In genomic region chr3:49769516-49769915, GRCh38 we compare ENCODE assay signal across 20 cellular contexts. TPM values are rescaled to one million over a fixed set of nuclear protein-coding genes. Genes with fewer than 3 reads are reported as not detected.
"Had no signal": no experiment of that assay in that cellular context is flagged by ENCODE, and none has a peak within 500 bp of the region (broad histone marks: within the 10 kb centered on the region; RNA-seq: fewer than 3 reads in every experiment).

No MANE protein-coding gene starts in this region.

- H3K27me3 Mint-ChIP-seq: brain; naive thymus-derived CD8-positive, alpha-beta T cell; stimulated activated memory B cell treated with anti-CD40 and anti-IgM and Interleukin-4, amounts not matched to agents 10 μg/mL and 1 μg/mL and 100 μg/mL, for 72 hours had no signal

- H3K27me3 ChIP-seq: right atrium auricular region, upper lobe of left lung had no signal

- H3K4me3 ChIP-seq: lung, mucosa of descending colon, right atrium auricular region, upper lobe of left lung had no signal

- H3K4me3 Mint-ChIP-seq: activated naive CD4-positive, alpha-beta T cell treated with anti-CD3 and anti-CD28 coated beads for 36 hours; activated T-helper 1 cell treated with anti-CD3 and anti-CD28 coated beads, Interleukin-12 subunit alpha, Interleukin-12 subunit beta, Interleukin-2, Interleukin-4 antibody, amounts not matched to agents 30 ng/mL and 10 ng/mL and 1 ng/mL, durations not matched to agents 14 hours and 24 hours and 36 hours; brain; endodermal cell; naive thymus-derived CD8-positive, alpha-beta T cell; stimulated activated memory B cell treated with anti-CD40 and anti-IgM and Interleukin-4, amounts not matched to agents 10 μg/mL and 1 μg/mL and 100 μg/mL, for 72 hours had no signal

- DNase-seq: activated CD4-positive, alpha-beta T cell treated with anti-CD3 and anti-CD28 coated beads, Interleukin-2, amount 50 U/mL, for 48 hours; activated CD8-positive, alpha-beta memory T cell treated with anti-CD3 and anti-CD28 coated beads, Interleukin-2, amount 50 U/mL, for 4 hours; activated naive CD4-positive, alpha-beta T cell treated with anti-CD3 and anti-CD28 coated beads for 36 hours; amygdala; cerebellar nuclear complex; endodermal cell; erythroblast; head of caudate nucleus; left cardiac atrium; mucosa of descending colon; naive thymus-derived CD8-positive, alpha-beta T cell; nucleus accumbens; T-helper 2 cell; upper lobe of left lung had no signal

- H3K9me3 Mint-ChIP-seq: activated naive CD4-positive, alpha-beta T cell treated with anti-CD3 and anti-CD28 coated beads for 36 hours; activated T-helper 1 cell treated with anti-CD3 and anti-CD28 coated beads, Interleukin-12 subunit alpha, Interleukin-12 subunit beta, Interleukin-2, Interleukin-4 antibody, amounts not matched to agents 30 ng/mL and 10 ng/mL and 1 ng/mL, durations not matched to agents 14 hours and 24 hours and 36 hours; endodermal cell; naive thymus-derived CD8-positive, alpha-beta T cell; stimulated activated memory B cell treated with anti-CD40 and anti-IgM and Interleukin-4, amounts not matched to agents 10 μg/mL and 1 μg/mL and 100 μg/mL, for 72 hours had no signal

- H3K4me1 Mint-ChIP-seq: endodermal cell had no signal

- H3K27ac Mint-ChIP-seq: activated naive CD4-positive, alpha-beta T cell treated with anti-CD3 and anti-CD28 coated beads for 36 hours; activated T-helper 1 cell treated with anti-CD3 and anti-CD28 coated beads, Interleukin-12 subunit alpha, Interleukin-12 subunit beta, Interleukin-2, Interleukin-4 antibody, amounts not matched to agents 30 ng/mL and 10 ng/mL and 1 ng/mL, durations not matched to agents 14 hours and 24 hours and 36 hours; endodermal cell; stimulated activated memory B cell treated with anti-CD40 and anti-IgM and Interleukin-4, amounts not matched to agents 10 μg/mL and 1 μg/mL and 100 μg/mL, for 72 hours had no signal

- ATAC-seq: left cardiac atrium; mucosa of descending colon; naive thymus-derived CD8-positive, alpha-beta T cell; stimulated activated memory B cell treated with anti-CD40 and anti-IgM and Interleukin-4, amounts not matched to agents 10 μg/mL and 1 μg/mL and 100 μg/mL, for 72 hours had no signal

- H3K9me3 ChIP-seq: mucosa of descending colon, right atrium auricular region, upper lobe of left lung had no signal

- H3K27ac ChIP-seq: right atrium auricular region, upper lobe of left lung had no signal

- H3K36me3 ChIP-seq: right atrium auricular region, upper lobe of left lung had no signal

- H3K4me1 ChIP-seq: right atrium auricular region had no signal

RNA-seq across cellular contexts. Expression of gene CDHR4, which starts 30.2 kb away (rescaled TPM):
- total RNA-seq: activated naive CD4-positive, alpha-beta T cell treated with anti-CD3 and anti-CD28 coated beads for 36 hours; activated T-helper 1 cell treated with anti-CD3 and anti-CD28 coated beads, Interleukin-12 subunit alpha, Interleukin-12 subunit beta, Interleukin-2, Interleukin-4 antibody, amounts not matched to agents 30 ng/mL and 10 ng/mL and 1 ng/mL, durations not matched to agents 14 hours and 24 hours and 36 hours; dermis microvascular lymphatic vessel endothelial cell; endodermal cell; naive thymus-derived CD8-positive, alpha-beta T cell had no signal
- polyA plus RNA-seq: naive thymus-derived CD8-positive, alpha-beta T cell had no signal

RNA-seq across cellular contexts. Expression of gene INKA1, which starts 33.5 kb away (rescaled TPM):
- total RNA-seq: endodermal cell had no signal
